ENCODE assay signal across 18 cellular contexts in the genomic region with DNA sequence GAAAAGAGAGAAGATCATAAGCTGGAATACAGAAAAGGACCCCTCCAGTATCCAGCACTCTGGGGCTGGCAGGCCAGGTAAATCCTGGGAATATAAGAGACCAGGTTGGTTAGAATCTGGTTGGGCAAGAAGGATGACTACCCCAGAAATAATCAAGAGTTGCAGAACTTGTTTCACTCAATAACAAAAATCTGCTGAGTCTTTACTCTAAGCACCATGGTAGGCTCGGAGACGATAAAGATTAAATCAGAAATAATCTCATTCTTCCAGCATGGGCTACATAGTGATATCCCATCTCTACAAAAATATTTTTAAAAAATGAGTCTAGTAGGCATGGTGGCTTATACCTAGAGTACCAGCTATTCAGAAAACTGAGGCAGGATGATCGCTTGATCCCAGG.
"Had no signal": no experiment of that assay in that cellular context is flagged by ENCODE, and none has a peak within 500 bp of the region (broad histone marks: within the 10 kb centered on the region; RNA-seq: fewer than 3 reads in every experiment).

No MANE protein-coding gene starts in this region.

- ATAC-seq: effector memory CD8-positive, alpha-beta T cell; gastrocnemius medialis; heart right ventricle; left cardiac atrium; left lung; left ventricle myocardium superior; lower lobe of right lung had no signal

- H3K4me1 ChIP-seq: colonic mucosa, gastrocnemius medialis, heart right ventricle, left lung, lower lobe of right lung had no signal

- H3K36me3 ChIP-seq: colonic mucosa, esophagus squamous epithelium, gastrocnemius medialis, heart right ventricle, left lung, lower lobe of right lung had no signal

- H3K4me3 ChIP-seq: colonic mucosa, esophagus squamous epithelium, gastrocnemius medialis, heart right ventricle, left lung, lower lobe of right lung had no signal

- H3K27ac ChIP-seq: colonic mucosa, esophagus squamous epithelium, gastrocnemius medialis, heart right ventricle, left lung, lower lobe of right lung had no signal

- H3K27me3 ChIP-seq: colonic mucosa, esophagus squamous epithelium, gastrocnemius medialis, heart right ventricle, left lung had no signal

- DNase-seq: colonic mucosa; cortex of kidney; effector CD8-positive, alpha-beta T cell; effector memory CD8-positive, alpha-beta T cell; endodermal cell; esophagus squamous epithelium; foreskin fibroblast; foreskin melanocyte; gastrocnemius medialis; glutamatergic neuron; head of caudate nucleus; heart right ventricle; hippocampal formation; left cardiac atrium; left lung; left ventricle myocardium superior; lower lobe of right lung; mesenchymal stem cell had no signal

- H3K9me3 ChIP-seq: colonic mucosa, esophagus squamous epithelium, gastrocnemius medialis, left lung, lower lobe of right lung had no signal
